ENCODE assay signal across 3 cellular contexts in the genomic region with DNA sequence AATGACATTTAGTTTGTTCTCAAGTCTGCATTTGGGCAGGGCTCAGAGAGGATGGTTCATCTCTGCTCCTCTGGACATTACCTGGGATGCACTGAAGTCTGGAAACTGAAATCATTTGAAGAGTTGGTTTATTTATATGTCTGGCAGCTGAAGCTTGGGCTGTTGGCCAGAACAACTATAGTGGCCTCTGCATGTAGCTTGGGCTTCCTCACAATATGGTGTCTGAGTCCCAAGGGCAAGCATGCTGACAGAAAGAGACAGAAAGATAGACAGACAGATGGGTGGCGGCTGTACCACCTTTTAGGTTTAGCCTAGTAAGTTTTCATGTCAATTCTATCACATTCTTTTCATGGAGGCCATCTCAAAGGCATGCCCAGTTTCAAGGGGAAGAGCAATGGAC.
TF ChIP-seq lines count a peak whose summit lies in the region.

No MANE protein-coding gene starts in this region.

TF ChIP-seq in SK-N-SH treated with all-trans-retinoic acid at 6 μM for 48 hours, 23 proteins besides CTCF, POLR2A, EP300 and RAD21:
- no peak for TF ChIP-seq TCF4 (CRISPR knock-in tag; IDR thresholded peaks at IDR 0.05; ENCODE audit: borderline replicate concordance)
- no peak for TF ChIP-seq OSR1 (CRISPR knock-in tag; IDR thresholded peaks at IDR 0.05)
- TF ChIP-seq ZNF565 (CRISPR knock-in tag; conservative IDR thresholded peaks at IDR 0.05; ENCODE audit: low read depth), result peak; percentile 97
- no peak for TF ChIP-seq ARNTL (CRISPR knock-in tag; IDR thresholded peaks at IDR 0.05; ENCODE audit: borderline replicate concordance, low read depth)
TF ChIP-seq in SK-N-SH treated with all-trans-retinoic acid at 6 μM for 48 hours: peak in this region for 1.

TF ChIP-seq in SK-N-SH, 30 proteins besides CTCF, POLR2A, EP300 and RAD21:
- TF ChIP-seq, protein P1, sequence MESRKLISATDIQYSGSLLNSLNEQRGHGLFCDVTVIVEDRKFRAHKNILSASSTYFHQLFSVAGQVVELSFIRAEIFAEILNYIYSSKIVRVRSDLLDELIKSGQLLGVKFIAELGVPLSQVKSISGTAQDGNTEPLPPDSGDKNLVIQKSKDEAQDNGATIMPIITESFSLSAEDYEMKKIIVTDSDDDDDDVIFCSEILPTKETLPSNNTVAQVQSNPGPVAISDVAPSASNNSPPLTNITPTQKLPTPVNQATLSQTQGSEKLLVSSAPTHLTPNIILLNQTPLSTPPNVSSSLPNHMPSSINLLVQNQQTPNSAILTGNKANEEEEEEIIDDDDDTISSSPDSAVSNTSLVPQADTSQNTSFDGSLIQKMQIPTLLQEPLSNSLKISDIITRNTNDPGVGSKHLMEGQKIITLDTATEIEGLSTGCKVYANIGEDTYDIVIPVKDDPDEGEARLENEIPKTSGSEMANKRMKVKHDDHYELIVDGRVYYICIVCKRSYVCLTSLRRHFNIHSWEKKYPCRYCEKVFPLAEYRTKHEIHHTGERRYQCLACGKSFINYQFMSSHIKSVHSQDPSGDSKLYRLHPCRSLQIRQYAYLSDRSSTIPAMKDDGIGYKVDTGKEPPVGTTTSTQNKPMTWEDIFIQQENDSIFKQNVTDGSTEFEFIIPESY (IDR thresholded peaks at IDR 0.05; ENCODE audit: borderline replicate concordance, low read depth), result no peak
- TF ChIP-seq EZH2phosphoT487 (IDR thresholded peaks at IDR 0.05; ENCODE audit: borderline replicate concordance, low read depth) (no peak), IRF3 (IDR thresholded peaks at IDR 0.05; ENCODE audit: low read depth, low read length) (no peak), NRF1 (IDR thresholded peaks at IDR 0.05; ENCODE audit: low read depth, low read length) (no peak), JUND (IDR thresholded peaks at IDR 0.05) (no peak), MAX (IDR thresholded peaks at IDR 0.05; ENCODE audit: low read depth) (no peak), TEAD4 (IDR thresholded peaks at IDR 0.05; ENCODE audit: borderline replicate concordance, insufficient read depth) (no peak), USF1 (IDR thresholded peaks at IDR 0.05; ENCODE audit: borderline replicate concordance, low read depth) (no peak), GATA2 (CRISPR knock-in tag; IDR thresholded peaks at IDR 0.05) (no peak), FOSL2 (IDR thresholded peaks at IDR 0.05; ENCODE audit: borderline replicate concordance, low read depth) (no peak), SMC3 (IDR thresholded peaks at IDR 0.05; ENCODE audit: low read depth, low read length) (no peak), TCF12 (IDR thresholded peaks at IDR 0.05) (no peak), SIN3A (IDR thresholded peaks at IDR 0.05; ENCODE audit: borderline replicate concordance, low read depth, low read length) (no peak), RCOR1 (IDR thresholded peaks at IDR 0.05; ENCODE audit: low read length) (no peak), POLR2AphosphoS5 (IDR thresholded peaks at IDR 0.05; ENCODE audit: low read depth, low read length) (no peak), FOXJ3 (CRISPR knock-in tag; IDR thresholded peaks at IDR 0.05) (no peak), YY1 (IDR thresholded peaks at IDR 0.05; ENCODE audit: low read depth) (no peak)
- TF ChIP-seq, protein P2, sequence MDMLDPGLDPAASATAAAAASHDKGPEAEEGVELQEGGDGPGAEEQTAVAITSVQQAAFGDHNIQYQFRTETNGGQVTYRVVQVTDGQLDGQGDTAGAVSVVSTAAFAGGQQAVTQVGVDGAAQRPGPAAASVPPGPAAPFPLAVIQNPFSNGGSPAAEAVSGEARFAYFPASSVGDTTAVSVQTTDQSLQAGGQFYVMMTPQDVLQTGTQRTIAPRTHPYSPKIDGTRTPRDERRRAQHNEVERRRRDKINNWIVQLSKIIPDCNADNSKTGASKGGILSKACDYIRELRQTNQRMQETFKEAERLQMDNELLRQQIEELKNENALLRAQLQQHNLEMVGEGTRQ (IDR thresholded peaks at IDR 0.05; ENCODE audit: borderline replicate concordance, low read depth, low read length), result no peak
- TF ChIP-seq, protein P3, sequence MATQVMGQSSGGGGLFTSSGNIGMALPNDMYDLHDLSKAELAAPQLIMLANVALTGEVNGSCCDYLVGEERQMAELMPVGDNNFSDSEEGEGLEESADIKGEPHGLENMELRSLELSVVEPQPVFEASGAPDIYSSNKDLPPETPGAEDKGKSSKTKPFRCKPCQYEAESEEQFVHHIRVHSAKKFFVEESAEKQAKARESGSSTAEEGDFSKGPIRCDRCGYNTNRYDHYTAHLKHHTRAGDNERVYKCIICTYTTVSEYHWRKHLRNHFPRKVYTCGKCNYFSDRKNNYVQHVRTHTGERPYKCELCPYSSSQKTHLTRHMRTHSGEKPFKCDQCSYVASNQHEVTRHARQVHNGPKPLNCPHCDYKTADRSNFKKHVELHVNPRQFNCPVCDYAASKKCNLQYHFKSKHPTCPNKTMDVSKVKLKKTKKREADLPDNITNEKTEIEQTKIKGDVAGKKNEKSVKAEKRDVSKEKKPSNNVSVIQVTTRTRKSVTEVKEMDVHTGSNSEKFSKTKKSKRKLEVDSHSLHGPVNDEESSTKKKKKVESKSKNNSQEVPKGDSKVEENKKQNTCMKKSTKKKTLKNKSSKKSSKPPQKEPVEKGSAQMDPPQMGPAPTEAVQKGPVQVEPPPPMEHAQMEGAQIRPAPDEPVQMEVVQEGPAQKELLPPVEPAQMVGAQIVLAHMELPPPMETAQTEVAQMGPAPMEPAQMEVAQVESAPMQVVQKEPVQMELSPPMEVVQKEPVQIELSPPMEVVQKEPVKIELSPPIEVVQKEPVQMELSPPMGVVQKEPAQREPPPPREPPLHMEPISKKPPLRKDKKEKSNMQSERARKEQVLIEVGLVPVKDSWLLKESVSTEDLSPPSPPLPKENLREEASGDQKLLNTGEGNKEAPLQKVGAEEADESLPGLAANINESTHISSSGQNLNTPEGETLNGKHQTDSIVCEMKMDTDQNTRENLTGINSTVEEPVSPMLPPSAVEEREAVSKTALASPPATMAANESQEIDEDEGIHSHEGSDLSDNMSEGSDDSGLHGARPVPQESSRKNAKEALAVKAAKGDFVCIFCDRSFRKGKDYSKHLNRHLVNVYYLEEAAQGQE (IDR thresholded peaks at IDR 0.05; ENCODE audit: low read depth, low read length), result no peak

TF ChIP-seq in GM12878, 131 proteins besides CTCF, POLR2A, EP300 and RAD21:
- no peak for TF ChIP-seq MAX (IDR thresholded peaks at IDR 0.05; ENCODE audit: low read depth, low read length)
- TF ChIP-seq PML (IDR thresholded peaks at IDR 0.05; ENCODE audit: low read length), result no peak
- TF ChIP-seq YY1 (IDR thresholded peaks at IDR 0.05; ENCODE audit: low read depth, low read length), result peak; percentile 74
- TF ChIP-seq FOXM1 (IDR thresholded peaks at IDR 0.05; ENCODE audit: low read depth, low read length), result no peak
